ENCODE assay signal across 8 cellular contexts in genomic region chr5:149141957-149142851, GRCh38. TPM values are rescaled to one million over a fixed set of nuclear protein-coding genes. Genes with fewer than 3 reads are reported as not detected.
DNase-seq lines count a peak whose midpoint lies in the region; ATAC-seq and TF ChIP-seq lines count a peak whose summit lies in the region.

No MANE protein-coding gene starts in this region.

- H3K27ac ChIP-seq in mucosa of rectum (ENCODE audit: low read depth in 2 of 2, low read length in 2 of 2) (peak overlapping the region; percentile 44 to 62), vagina (peak overlapping the region; percentile 45)

- H3K9me3 ChIP-seq in ES-I3 (ENCODE audit: control insufficient read depth, insufficient read depth, low read length) (no peaks in the 10 kb centered on the region), mucosa of rectum (ENCODE audit: control insufficient read depth in 2 of 2, low read length in 2 of 2) (no peaks in the 10 kb centered on the region), vagina (no peaks in the 10 kb centered on the region)

- H3K36me3 ChIP-seq in ES-I3 (ENCODE audit: insufficient read depth, low read length) (no peaks in the 10 kb centered on the region), mucosa of rectum (ENCODE audit: control insufficient read depth in 2 of 2, insufficient read depth in 2 of 2, low read length in 2 of 2) (no peaks in the 10 kb centered on the region), vagina (no peaks in the 10 kb centered on the region)

- no peak for TF ChIP-seq POLR2A in vagina (IDR thresholded peaks at IDR 0.05)

- TF ChIP-seq CTCF in vagina (IDR thresholded peaks at IDR 0.05), result no peak

- peak overlapping the region; percentile 64; the same call in 1 of the 2 replicates for H3K9ac ChIP-seq in ES-I3 (ENCODE audit: low read depth, low read length)
- H3K9ac ChIP-seq in mucosa of rectum (ENCODE audit: low read depth in 1 of 2, low read length in 2 of 2), result peak overlapping the region in 1 of 2 donors; percentile 63

- peaks cover 8 to 10% of the 10 kb centered on the region in 2 donors for H3K27me3 ChIP-seq in mucosa of rectum (ENCODE audit: control insufficient read depth in 2 of 2, insufficient read depth in 2 of 2, low read length in 2 of 2)
- no peaks in the 10 kb centered on the region for H3K27me3 ChIP-seq in vagina

- H3K9me3 Mint-ChIP-seq in effector memory CD8-positive, alpha-beta T cell, result no peaks in the 10 kb centered on the region

- H3K4me3 ChIP-seq in mucosa of rectum (ENCODE audit: low read length in 2 of 2), result peak overlapping the region; percentile 56 to 69
- peak overlapping the region; percentile 68 to 77 for H3K4me3 ChIP-seq in vagina

- intact Hi-C loops in vagina (cut with DNase I), result loop anchor here (2.0 kb wide), 1 partner anchor 85 kb away; no protein-coding TSS in a partner anchor

- H3K36me3 Mint-ChIP-seq in effector memory CD8-positive, alpha-beta T cell (ENCODE audit: insufficient read depth), result no peaks in the 10 kb centered on the region

- no peak overlapping the region for H3K27ac Mint-ChIP-seq in effector memory CD8-positive, alpha-beta T cell

- no peak for ATAC-seq in effector memory CD8-positive, alpha-beta T cell (replicated peaks)

- H3K4me1 ChIP-seq in ES-I3 (ENCODE audit: insufficient read depth, low read length) (peaks cover 8% of the 10 kb centered on the region; the same call in 1 of the 2 replicates), mucosa of rectum (ENCODE audit: control insufficient read depth in 2 of 2, insufficient read depth in 2 of 2, low read length in 2 of 2) (no peaks in the 10 kb centered on the region), vagina (peaks cover 39% of the 10 kb centered on the region)

- peak overlapping the region; percentile 44 to 75 for H3K4me3 Mint-ChIP-seq in effector memory CD8-positive, alpha-beta T cell

- peaks cover 38 to 43% of the 10 kb centered on the region in 2 donors for H3K27me3 Mint-ChIP-seq in effector memory CD8-positive, alpha-beta T cell

- DNase-seq in NCI-H526 (lab: John Stamatoyannopoulos, UW), result peak; percentile 15 to 47
- no peak for DNase-seq in effector memory CD8-positive, alpha-beta T cell
- no peak for DNase-seq in vagina (ENCODE audit: extremely low spot score in 2 of 2)
- DNase-seq in NCI-H82 (lab: John Stamatoyannopoulos, UW), result no peak
- DNase-seq in NCI-H226, result no peak
- no peak for DNase-seq in NCI-H128 (lab: John Stamatoyannopoulos, UW; ENCODE audit: unreplicated experiment)

- peaks cover 2 to 5% of the 10 kb centered on the region in 2 donors for H3K4me1 Mint-ChIP-seq in effector memory CD8-positive, alpha-beta T cell (ENCODE audit: low read depth in 2 of 2)

RNA-seq across cellular contexts. Expression of gene ABLIM3, which starts 0.9 kb away (rescaled TPM):
- total RNA-seq in vagina, result 50.8 TPM

Comparison
In these comparisons a context has a peak if more than half of its experiments do, and no peak if none do; other contexts are left out.
1. DNase-seq: peak in NCI-H526 (2 of 2); none in effector memory CD8-positive, alpha-beta T cell (0 of 3), vagina (0 of 2), NCI-H82 (single experiment), NCI-H226 (single experiment) and NCI-H128 (single experiment).